ENCODE assay signal across 14 cellular contexts in genomic region chr15:80970658-80971057, GRCh38.
"Had no signal": no experiment of that assay in that cellular context is flagged by ENCODE, and none has a peak within 500 bp of the region (broad histone marks: within the 10 kb centered on the region; RNA-seq: fewer than 3 reads in every experiment).

No MANE protein-coding gene starts in this region.

- H3K27ac Mint-ChIP-seq: activated CD4-positive, alpha-beta memory T cell treated with anti-CD3 and anti-CD28 coated beads, Interleukin-2, amount 10 ng/mL, durations not matched to agents 7 days and 5 days; activated CD8-positive, alpha-beta memory T cell treated with anti-CD3 and anti-CD28 coated beads, Interleukin-2, amount 10 ng/mL, durations not matched to agents 7 days and 5 days; activated naive CD8-positive, alpha-beta T cell; stimulated activated naive B cell treated with anti-CD40 and anti-IgM and Interleukin-4, amounts not matched to agents 10 μg/mL and 1 μg/mL and 100 μg/mL, for 72 hours had no signal

- H3K4me3 Mint-ChIP-seq: activated CD4-positive, alpha-beta memory T cell treated with anti-CD3 and anti-CD28 coated beads, Interleukin-2, amount 10 ng/mL, durations not matched to agents 7 days and 5 days; activated CD8-positive, alpha-beta memory T cell treated with anti-CD3 and anti-CD28 coated beads, Interleukin-2, amount 10 ng/mL, durations not matched to agents 7 days and 5 days; activated naive CD8-positive, alpha-beta T cell; effector memory CD8-positive, alpha-beta T cell; natural killer cell; stimulated activated naive B cell treated with anti-CD40 and anti-IgM and Interleukin-4, amounts not matched to agents 10 μg/mL and 1 μg/mL and 100 μg/mL, for 72 hours; T-cell had no signal

- H3K27ac ChIP-seq: epithelial cell of prostate, lower lobe of right lung, neutrophil, parathyroid adenoma had no signal

- H3K9ac ChIP-seq: parathyroid adenoma had no signal

- H3K27me3 Mint-ChIP-seq: activated CD4-positive, alpha-beta memory T cell treated with anti-CD3 and anti-CD28 coated beads, Interleukin-2, amount 10 ng/mL, durations not matched to agents 7 days and 5 days; activated CD8-positive, alpha-beta memory T cell treated with anti-CD3 and anti-CD28 coated beads, Interleukin-2, amount 10 ng/mL, durations not matched to agents 7 days and 5 days; activated naive CD8-positive, alpha-beta T cell; effector memory CD8-positive, alpha-beta T cell; stimulated activated naive B cell treated with anti-CD40 and anti-IgM and Interleukin-4, amounts not matched to agents 10 μg/mL and 1 μg/mL and 100 μg/mL, for 72 hours; T-cell had no signal

- H3K9me3 Mint-ChIP-seq: effector memory CD8-positive, alpha-beta T cell; natural killer cell; stimulated activated naive B cell treated with anti-CD40 and anti-IgM and Interleukin-4, amounts not matched to agents 10 μg/mL and 1 μg/mL and 100 μg/mL, for 72 hours; T-cell had no signal

- DNase-seq: foreskin melanocyte, islet precursor cell, lower lobe of right lung had no signal

- H2AFZ ChIP-seq: parathyroid adenoma had no signal

- H3K36me3 Mint-ChIP-seq: natural killer cell had no signal

- H3K4me2 ChIP-seq: smooth muscle cell had no signal

- H3K27me3 ChIP-seq: neutrophil had no signal

- H3K9me3 ChIP-seq: lower lobe of right lung, neutrophil had no signal

- H3K4me3 ChIP-seq: lower lobe of right lung, smooth muscle cell had no signal

- H3K4me1 ChIP-seq: lower lobe of right lung, parathyroid adenoma had no signal
